15 cellular contexts compared by ENCODE assay signal in the genomic region with DNA sequence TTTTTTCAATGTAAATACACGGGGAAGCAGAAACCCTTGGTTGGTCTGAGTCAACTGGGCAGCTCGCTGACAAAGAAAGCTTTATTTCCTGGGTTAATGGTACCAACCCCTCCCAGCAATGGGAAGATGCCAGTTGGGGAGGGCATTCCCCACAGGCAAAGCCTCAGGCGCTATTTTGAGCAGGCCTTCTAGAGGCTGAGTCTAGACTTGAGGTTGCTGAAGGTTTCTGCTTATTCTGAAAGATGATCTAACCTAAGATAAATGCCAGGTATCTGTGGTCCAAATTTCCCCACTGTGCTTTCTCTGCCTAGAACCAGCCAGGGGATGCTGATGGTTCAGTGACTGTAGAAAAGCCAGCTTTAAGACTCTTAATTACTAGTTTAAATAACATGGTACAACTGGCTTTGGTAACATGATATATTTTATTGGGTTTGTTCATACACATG.
A peak's percentile ranks its signal among the peaks of the same experiment; 100 is the strongest.
DNase-seq lines count a peak whose midpoint lies in the region; ATAC-seq, FAIRE-seq and TF ChIP-seq lines count a peak whose summit lies in the region.
"Had no signal": no experiment of that assay in that cellular context is flagged by ENCODE, and none has a peak within 500 bp of the region (broad histone marks: within the 10 kb centered on the region; RNA-seq: fewer than 3 reads in every experiment).

No MANE protein-coding gene starts in this region.

- H2AFZ ChIP-seq in mammary epithelial cell (ENCODE audit: low read depth, low read length): no peak overlapping the region
- no peak overlapping the region for H2AFZ ChIP-seq in PC-3 (ENCODE audit: low read length)

- no peak overlapping the region for H3K27ac Mint-ChIP-seq in MCF 10A (ENCODE audit: low read depth, unreplicated experiment)
- H3K27ac Mint-ChIP-seq: activated naive CD4-positive, alpha-beta T cell treated with anti-CD3 and anti-CD28 coated beads, Interleukin-2, amount 50 U/mL, for 72 hours; progenitor cell of endocrine pancreas had no signal

- dilution Hi-C loops in mammary epithelial cell (cut with HindIII; ENCODE audit: low sequenced_read_pairs): no loop called here

- POLR2A ChIA-PET in MCF 10A (lab: Yijun Ruan, JAX): no interaction called here
- POLR2A ChIA-PET in PC-3 (lab: Charles Lee; ENCODE audit: unreplicated experiment): interaction anchor here (0.5 to 0.6 kb wide), 2 partner anchors 172 to 329 kb away, joined by 4 read pairs; no protein-coding TSS in a partner anchor

- no peaks in the 10 kb centered on the region for H3K36me3 ChIP-seq in mammary epithelial cell (ENCODE audit: insufficient read depth, low read length)
- H3K36me3 ChIP-seq in PC-3 (ENCODE audit: low read depth, low read length): no peaks in the 10 kb centered on the region
- no peaks in the 10 kb centered on the region for H3K36me3 ChIP-seq in esophagus squamous epithelium
- H3K36me3 ChIP-seq: thyroid gland had no signal

- no peaks in the 10 kb centered on the region for H3K36me3 Mint-ChIP-seq in MCF 10A (ENCODE audit: insufficient read depth, unreplicated experiment)
- H3K36me3 Mint-ChIP-seq: activated naive CD4-positive, alpha-beta T cell treated with anti-CD3 and anti-CD28 coated beads, Interleukin-2, amount 50 U/mL, for 72 hours had no signal

- ATAC-seq in PC-3: peak; percentile 85
- ATAC-seq: HCT116 had no signal

- intact Hi-C loops in mammary epithelial cell (cut with micrococcal nuclease): no loop called here
- intact Hi-C loops in MCF 10A (cut with micrococcal nuclease): no loop called here
- intact Hi-C loops in PC-3 (cut with micrococcal nuclease): no loop called here
- intact Hi-C loops in head of caudate nucleus (cut with DNase I): no loop called here
- intact Hi-C loops in esophagus squamous epithelium (cut with DNase I): no loop called here

- no peaks in the 10 kb centered on the region for H3K27me3 Mint-ChIP-seq in MCF 10A (ENCODE audit: insufficient read depth, unreplicated experiment)

- TF ChIP-seq CTCF in mammary epithelial cell (conservative IDR thresholded peaks at IDR 0.05 in 1 of 2, IDR thresholded peaks at IDR 0.05 in 1 of 2; ENCODE audit: extremely low read depth in 1 of 2, insufficient read depth in 1 of 2, low read depth in 1 of 2, low read length in 2 of 2) (no peak), MCF 10A (IDR thresholded peaks at IDR 0.05; ENCODE audit: unreplicated experiment) (no peak), PC-3 (conservative IDR thresholded peaks at IDR 0.05; ENCODE audit: low read depth, low read length) (no peak), esophagus squamous epithelium (IDR thresholded peaks at IDR 0.05) (no peak)

- no peaks in the 10 kb centered on the region for H3K9me3 ChIP-seq in mammary epithelial cell (replicated peaks; ENCODE audit: insufficient read depth, low read length)
- H3K9me3 ChIP-seq in PC-3 (ENCODE audit: low read length): no peaks in the 10 kb centered on the region
- H3K9me3 ChIP-seq in esophagus squamous epithelium: no peaks in the 10 kb centered on the region
- H3K9me3 ChIP-seq: thyroid gland had no signal

- no peaks in the 10 kb centered on the region for H3K9me2 ChIP-seq in PC-3 (replicated peaks; ENCODE audit: low read length)

- H3K27me3 ChIP-seq in mammary epithelial cell (ENCODE audit: insufficient read depth, low read length) (no peaks in the 10 kb centered on the region), PC-3 (ENCODE audit: low read length) (no peaks in the 10 kb centered on the region), esophagus squamous epithelium (no peaks in the 10 kb centered on the region)
- H3K27me3 ChIP-seq: thyroid gland had no signal

- no peaks in the 10 kb centered on the region for H3F3A ChIP-seq in PC-3 (ENCODE audit: low read length, unreplicated experiment)

- WGBS in mammary epithelial cell (ENCODE audit: low coverage, missing lambda C conversion rate): 48% methylated on average over 3 of the region's 3 CpGs
- WGBS in esophagus squamous epithelium, 2 donors: 34 to 47% methylated on average over 2 to 3 of the region's 3 CpGs

- in situ Hi-C loops in mammary epithelial cell (cut with MboI; ENCODE audit: low sequenced_read_pairs in 2 of 2): no loop called here

- H3K4me3 ChIP-seq in mammary epithelial cell (replicated peaks in 1 of 3; ENCODE audit: insufficient read depth in 1 of 3, low read depth in 2 of 3, low read length in 3 of 3): no peak overlapping the region
- no peak overlapping the region for H3K4me3 ChIP-seq in PC-3 (ENCODE audit: low read length)
- no peak overlapping the region for H3K4me3 ChIP-seq in esophagus squamous epithelium
- H3K4me3 ChIP-seq: thyroid gland had no signal

- FAIRE-seq in urothelium cell line (lab: Jason Lieb, UNC): no peak

- peaks cover 7% of the 10 kb centered on the region for H3K9me3 Mint-ChIP-seq in MCF 10A (ENCODE audit: unreplicated experiment)

- TF ChIP-seq POLR2A in esophagus squamous epithelium (IDR thresholded peaks at IDR 0.05): no peak

- H3K79me2 ChIP-seq in mammary epithelial cell (ENCODE audit: insufficient read depth, low read length) (no peaks in the 10 kb centered on the region), PC-3 (ENCODE audit: low read length) (no peaks in the 10 kb centered on the region)

- CTCF ChIA-PET in mammary epithelial cell (lab: Charles Lee; ENCODE audit: low non-redundant PET) (no interaction called here), MCF 10A (lab: Yijun Ruan, JAX) (no interaction called here), PC-3 (lab: Charles Lee) (interaction anchor here (0.6 kb wide), 1 partner anchor 558 kb away, joined by 3 read pairs; no protein-coding TSS in a partner anchor)

- H3K4me1 ChIP-seq in mammary epithelial cell (ENCODE audit: insufficient read depth, low read length) (no peaks in the 10 kb centered on the region), PC-3 (ENCODE audit: insufficient read depth, low read length) (peaks cover 17% of the 10 kb centered on the region), esophagus squamous epithelium (peaks cover 0 to 10% (median 0%) of the 10 kb centered on the region in 3 donors)

- DNase-seq in mammary epithelial cell (peak; percentile 98), MCF 10A (ENCODE audit: unreplicated experiment) (no peak), PC-3 (peak; percentile 92), head of caudate nucleus (peak in 33 of 42 donors; percentile 13 to 75 (median 48)), urothelium cell line (ENCODE audit: low spot score) (peak; percentile 86), DMS53 treated with DMSO at 0.1 percent for 48 hours (lab: John Stamatoyannopoulos, UW; ENCODE audit: unreplicated experiment) (no peak), DMS153 (lab: John Stamatoyannopoulos, UW) (no peak), esophagus squamous epithelium (lab: John Stamatoyannopoulos, UW) (no peak)
- DNase-seq: activated CD4-positive, alpha-beta T cell treated with anti-CD3 and anti-CD28 coated beads for 1 hour; GF-D8; NCI-H510A treated with DMSO at 0.1 percent for 48 hours; thyroid gland had no signal

- H3K27ac ChIP-seq in mammary epithelial cell (ENCODE audit: insufficient read depth, low read depth, low read length): peak overlapping the region; percentile 22
- H3K27ac ChIP-seq in PC-3 (ENCODE audit: low read length): peak overlapping the region; percentile 83
- peak overlapping the region in 1 of 4 donors; percentile 13 for H3K27ac ChIP-seq in esophagus squamous epithelium
- H3K27ac ChIP-seq: thyroid gland had no signal

- H4K20me1 ChIP-seq in mammary epithelial cell (ENCODE audit: insufficient read depth, low read length) (no peaks in the 10 kb centered on the region), PC-3 (ENCODE audit: low read length) (no peaks in the 10 kb centered on the region)

- H3K4me1 Mint-ChIP-seq in MCF 10A (ENCODE audit: insufficient read depth, unreplicated experiment): no peaks in the 10 kb centered on the region

- no peak overlapping the region for H3K4me3 Mint-ChIP-seq in MCF 10A (ENCODE audit: unreplicated experiment)

- no peak overlapping the region for H3K9ac ChIP-seq in mammary epithelial cell (ENCODE audit: insufficient read depth, low read length)
- H3K9ac ChIP-seq in PC-3 (ENCODE audit: low read length): no peak overlapping the region; the same call in 1 of the 2 replicates

- BruUV-seq in mammary epithelial cell (replicated peaks; lab: Mats Ljungman, UMichigan): no TSS peak
- BruUV-seq in MCF 10A (replicated peaks; lab: Mats Ljungman, UMichigan): no TSS peak
- BruUV-seq in PC-3 (replicated peaks; lab: Mats Ljungman, UMichigan): no TSS peak

- no peak overlapping the region for H3K4me2 ChIP-seq in mammary epithelial cell (ENCODE audit: insufficient read depth, low read depth, low read length)
- peak overlapping the region; percentile 29; the same call in 1 of the 2 replicates for H3K4me2 ChIP-seq in PC-3 (ENCODE audit: low read length)

Comparison
In these comparisons a context has a peak if more than half of its experiments do, and no peak if none do; other contexts are left out.
1. DNase-seq: peak in mammary epithelial cell (single experiment), PC-3 (single experiment), head of caudate nucleus (33 of 42) and urothelium cell line (single experiment); none in MCF 10A (single experiment), DMS53 treated with DMSO at 0.1 percent for 48 hours (single experiment), DMS153 (single experiment) and esophagus squamous epithelium (single experiment).